In the genomic region with DNA sequence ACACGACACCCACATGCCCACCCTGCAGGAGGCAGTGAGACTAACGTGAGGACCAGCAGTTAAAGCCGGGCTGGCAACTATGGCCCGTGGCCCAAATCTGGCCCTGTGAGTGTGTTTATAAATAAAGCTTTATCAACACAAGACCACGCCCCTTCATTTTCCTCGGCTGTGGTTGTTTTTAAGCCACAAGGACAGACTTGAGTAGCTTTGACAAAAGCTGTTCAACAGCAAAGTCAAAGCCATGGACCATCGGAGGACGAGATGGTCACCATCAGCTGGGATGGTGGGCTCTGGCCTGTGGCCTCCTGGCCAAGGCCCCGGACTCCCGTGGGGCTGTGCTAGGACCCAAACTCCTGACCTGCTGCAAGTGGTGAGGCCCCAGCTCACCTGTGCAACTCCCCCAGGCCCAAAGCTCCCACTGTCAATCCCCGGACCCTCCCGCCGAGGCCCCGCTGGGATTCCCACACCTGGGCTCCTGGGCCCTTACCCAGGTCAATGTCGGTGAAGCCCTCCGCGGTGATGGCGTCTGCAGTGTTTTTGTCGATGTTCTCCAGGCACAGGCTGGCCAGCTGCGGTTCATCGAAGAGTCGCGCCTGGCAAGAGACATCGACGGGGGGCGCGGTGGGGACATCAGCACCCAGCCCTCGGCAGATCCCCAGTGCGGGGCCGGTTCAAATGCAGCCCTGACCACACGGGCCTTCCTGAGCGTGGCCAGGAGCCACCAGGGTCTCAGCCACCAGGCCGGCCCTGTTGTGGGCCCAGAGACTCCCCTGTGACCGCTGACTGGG, we compare ENCODE assay signal across 16 cellular contexts. TPM values are rescaled to one million over a fixed set of nuclear protein-coding genes. Genes with fewer than 3 reads are reported as not detected.
DNase-seq lines count a peak whose midpoint lies in the region; ATAC-seq and TF ChIP-seq lines count a peak whose summit lies in the region.
"Had no signal": no experiment of that assay in that cellular context is flagged by ENCODE, and none has a peak within 500 bp of the region (broad histone marks: within the 10 kb centered on the region; RNA-seq: fewer than 3 reads in every experiment).

No MANE protein-coding gene starts in this region.

- no peak for ATAC-seq in RWPE2 (ENCODE audit: low read depth)
- ATAC-seq: A549 had no signal

- H3K27me3 ChIP-seq in RWPE2 (ENCODE audit: insufficient read depth, poor library complexity, severe bottlenecking) (no peaks in the 10 kb centered on the region), sigmoid colon (no peaks in the 10 kb centered on the region), breast epithelium (no peaks in the 10 kb centered on the region)
- no peaks in the 10 kb centered on the region for H3K27me3 ChIP-seq in effector memory CD4-positive, alpha-beta T cell (replicated peaks; ENCODE audit: control insufficient read depth, insufficient read depth, low read length, poor library complexity, severe bottlenecking)

- 96 to 97% methylated on average over 34 of the region's 34 CpGs for WGBS in sigmoid colon, 2 donors

- no peak for TF ChIP-seq EP300 in sigmoid colon (IDR thresholded peaks at IDR 0.05)

- H3K27ac ChIP-seq in RWPE2 (ENCODE audit: poor library complexity, severe bottlenecking) (no peak overlapping the region), sigmoid colon (no peak overlapping the region), breast epithelium (no peak overlapping the region)
- H3K27ac ChIP-seq in effector memory CD4-positive, alpha-beta T cell (ENCODE audit: insufficient read depth, low read length, poor library complexity, severe bottlenecking) = peak overlapping the region; percentile 11
- H3K27ac ChIP-seq: A549 had no signal

- H3K4me1 ChIP-seq in RWPE2 (ENCODE audit: insufficient read depth, poor library complexity, severe bottlenecking) = no peaks in the 10 kb centered on the region
- no peaks in the 10 kb centered on the region for H3K4me1 ChIP-seq in effector memory CD4-positive, alpha-beta T cell (ENCODE audit: control insufficient read depth, insufficient read depth, low read length, poor library complexity, severe bottlenecking)
- no peaks in the 10 kb centered on the region for H3K4me1 ChIP-seq in sigmoid colon
- no peaks in the 10 kb centered on the region for H3K4me1 ChIP-seq in breast epithelium
- H3K4me1 ChIP-seq: A549, Caco-2, HAP-1 had no signal

- DNase-seq in RWPE2 (ENCODE audit: low spot score) (peak; percentile 54), sigmoid colon (peak; percentile 61), breast epithelium (ENCODE audit: low spot score in 2 of 2) (no peak), NCI-H1105 treated with DMSO at 0.1 percent for 48 hours (lab: John Stamatoyannopoulos, UW) (no peak), T-helper 1 cell (no peak), ureter (ENCODE audit: low spot score) (no peak)
- DNase-seq in effector memory CD4-positive, alpha-beta T cell = no peak
- DNase-seq: Caco-2; CD8-positive, alpha-beta memory T cell; DND-41; GDM1; GOT3; HFFc6 had no signal

- no peak overlapping the region for H3K4me3 ChIP-seq in RWPE2 (ENCODE audit: severe bottlenecking)
- H3K4me3 ChIP-seq in effector memory CD4-positive, alpha-beta T cell (ENCODE audit: insufficient read depth, low read depth, low read length, poor library complexity, severe bottlenecking) = no peak overlapping the region
- H3K4me3 ChIP-seq in sigmoid colon = no peak overlapping the region
- H3K4me3 ChIP-seq in breast epithelium = no peak overlapping the region
- H3K4me3 ChIP-seq: A549, HAP-1 had no signal

- H3K36me3 ChIP-seq in RWPE2 (ENCODE audit: low read depth) (peaks cover 54% of the 10 kb centered on the region), sigmoid colon (peaks cover 34 to 85% (median 64%) of the 10 kb centered on the region in 4 donors), breast epithelium (peaks cover 8% of the 10 kb centered on the region)
- peaks cover 54% of the 10 kb centered on the region for H3K36me3 ChIP-seq in effector memory CD4-positive, alpha-beta T cell (ENCODE audit: control insufficient read depth, insufficient read depth, low read length)

- peak; percentile 7 for TF ChIP-seq POLR2A in GM15510 (IDR thresholded peaks at IDR 0.05; ENCODE audit: borderline replicate concordance, extremely low read depth, insufficient read length)
- TF ChIP-seq POLR2A in sigmoid colon (IDR thresholded peaks at IDR 0.05) = no peak
- no peak for TF ChIP-seq POLR2A in breast epithelium (IDR thresholded peaks at IDR 0.05)

- H3K9me3 ChIP-seq in RWPE2 (ENCODE audit: severe bottlenecking) = no peaks in the 10 kb centered on the region
- no peaks in the 10 kb centered on the region for H3K9me3 ChIP-seq in effector memory CD4-positive, alpha-beta T cell (ENCODE audit: control insufficient read depth, low read length)
- H3K9me3 ChIP-seq in sigmoid colon = no peaks in the 10 kb centered on the region
- no peaks in the 10 kb centered on the region for H3K9me3 ChIP-seq in breast epithelium
- H3K9me3 ChIP-seq: A549, Caco-2, HAP-1 had no signal

- intact Hi-C loops in sigmoid colon (cut with DNase I) = no loop called here
- intact Hi-C loops in breast epithelium (cut with DNase I; ENCODE audit: low total_unique reads) = no loop called here

- TF ChIP-seq CTCF in RWPE2 (IDR thresholded peaks at IDR 0.05; ENCODE audit: poor library complexity, severe bottlenecking) = no peak
- TF ChIP-seq CTCF in sigmoid colon (IDR thresholded peaks at IDR 0.05) = no peak
- TF ChIP-seq CTCF in breast epithelium (IDR thresholded peaks at IDR 0.05) = no peak

RNA-seq across cellular contexts. Expression of gene BTBD2, which starts 25.1 kb away (rescaled TPM):
- total RNA-seq in sigmoid colon (10 to 100 TPM; 43.8 to 82.8 (median 50.3) TPM), breast epithelium (10 to 100 TPM; 52.0 to 67.2 (median 54.4) TPM), ureter (102 TPM)
- 10 to 100 TPM; 31.9 to 58.7 (median 46.2) TPM for polyA plus RNA-seq in sigmoid colon

RNA-seq across cellular contexts. Expression of gene CSNK1G2, which starts 49.5 kb away (rescaled TPM):
- total RNA-seq in sigmoid colon (10 to 100 TPM; 26.8 to 49.9 (median 40.1) TPM), breast epithelium (10 to 100 TPM; 31.5 to 76.7 (median 68.2) TPM), ureter (57.2 TPM)
- 10 to 100 TPM; 24.6 to 91.1 (median 31.7) TPM for polyA plus RNA-seq in sigmoid colon

Comparison
In these comparisons a context has a peak if more than half of its experiments do, and no peak if none do; other contexts are left out.
1. DNase-seq: peak in RWPE2 (single experiment) and sigmoid colon (single experiment); none in effector memory CD4-positive, alpha-beta T cell (0 of 3), breast epithelium (0 of 2), NCI-H1105 treated with DMSO at 0.1 percent for 48 hours (single experiment), T-helper 1 cell (0 of 5) and ureter (single experiment).